ENCODE assay signal across 1 cellular context in genomic region chr16:10922328-10923145, GRCh38.
TF ChIP-seq lines count a peak whose summit lies in the region.

No MANE protein-coding gene starts in this region.

TF ChIP-seq in H1, 55 proteins besides CTCF, POLR2A, EP300 and RAD21:
- TF ChIP-seq JUN (IDR thresholded peaks at IDR 0.05; ENCODE audit: low read depth, low read length) (no peak), KDM1A (IDR thresholded peaks at IDR 0.05; ENCODE audit: borderline replicate concordance, low read length) (peak; percentile 88; the same call in 1 of the 2 replicates), CBX5 (IDR thresholded peaks at IDR 0.05; ENCODE audit: low read depth, low read length) (no peak)
